Comparison of ENCODE assay signal across 13 cellular contexts in the genomic region with DNA sequence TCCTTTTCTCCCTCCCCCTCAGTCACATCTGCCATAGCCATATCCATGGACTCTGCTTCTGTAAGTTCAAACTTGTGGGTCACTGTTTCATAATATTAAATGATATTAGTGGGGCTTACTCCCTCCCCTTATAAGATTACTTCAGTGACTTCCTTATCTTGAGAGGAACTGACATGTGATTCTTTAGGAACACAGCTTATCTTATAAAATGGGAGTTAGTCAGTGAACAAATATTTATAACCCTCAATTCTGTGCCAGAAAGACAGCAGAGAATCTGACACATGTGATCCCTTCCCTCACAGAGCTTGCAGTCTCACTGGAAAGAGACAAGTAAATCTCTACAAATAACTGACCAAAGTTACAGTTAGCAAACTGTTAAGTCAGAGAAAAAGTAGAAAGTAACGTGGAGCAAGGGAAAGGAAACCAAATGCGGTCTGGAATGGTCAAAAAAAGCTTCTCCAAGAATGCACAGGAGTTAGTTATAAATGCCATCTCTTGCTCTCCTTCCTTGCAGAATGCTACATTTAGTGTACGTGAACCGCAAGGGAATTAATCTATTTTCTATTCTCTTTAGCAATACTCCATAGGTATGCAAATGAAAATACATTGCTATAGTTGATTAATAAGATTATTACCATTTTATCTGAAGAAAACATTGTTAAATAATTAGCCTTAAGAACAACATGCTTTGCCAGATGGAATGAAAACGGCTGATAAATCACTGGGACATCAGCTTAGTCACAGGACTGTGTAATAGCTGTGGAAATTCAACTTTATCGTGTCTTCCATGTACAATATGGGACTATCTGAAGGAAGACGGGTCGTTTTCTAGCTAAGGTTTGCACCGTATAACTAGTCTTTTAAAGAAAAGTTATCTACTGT. TPM values are rescaled to one million over a fixed set of nuclear protein-coding genes. Genes with fewer than 3 reads are reported as not detected.
DNase-seq lines count a peak whose midpoint lies in the region; ATAC-seq lines count a peak whose summit lies in the region.
"Had no signal": no experiment of that assay in that cellular context is flagged by ENCODE, and none has a peak within 500 bp of the region (broad histone marks: within the 10 kb centered on the region; RNA-seq: fewer than 3 reads in every experiment).

No MANE protein-coding gene starts in this region.

- no peak overlapping the region for H3K4me3 ChIP-seq in muscle layer of duodenum (ENCODE audit: low read depth in 1 of 2, low read length in 2 of 2)
- H3K4me3 ChIP-seq: GM12878 had no signal

- H3K27ac Mint-ChIP-seq in activated T-helper 17 cell treated with anti-CD3 and anti-CD28 coated beads, Interleukin-2, amount 50 U/mL, for 72 hours = no peak overlapping the region
- H3K27ac Mint-ChIP-seq in stimulated activated naive B cell treated with anti-CD40 and anti-IgM and Interleukin-4, amounts not matched to agents 10 μg/mL and 1 μg/mL and 100 μg/mL, for 72 hours = no peak overlapping the region
- H3K27ac Mint-ChIP-seq in T-helper 2 cell treated with Interferon-gamma antibody and Interleukin-4, amounts not matched to agents 5 μg/mL and 100 μg/mL, for 36 hours = no peak overlapping the region
- H3K27ac Mint-ChIP-seq: activated naive CD4-positive, alpha-beta T cell treated with anti-CD3 and anti-CD28 coated beads, Interleukin-2, amount 50 U/mL, for 24 hours had no signal

- no peaks in the 10 kb centered on the region for H3K36me3 Mint-ChIP-seq in activated T-helper 17 cell treated with anti-CD3 and anti-CD28 coated beads, Interleukin-2, amount 50 U/mL, for 72 hours (ENCODE audit: low read depth)
- H3K36me3 Mint-ChIP-seq in stimulated activated naive B cell treated with anti-CD40 and anti-IgM and Interleukin-4, amounts not matched to agents 10 μg/mL and 1 μg/mL and 100 μg/mL, for 72 hours = no peaks in the 10 kb centered on the region
- H3K36me3 Mint-ChIP-seq in T-helper 2 cell treated with Interferon-gamma antibody and Interleukin-4, amounts not matched to agents 5 μg/mL and 100 μg/mL, for 36 hours (ENCODE audit: low read depth) = no peaks in the 10 kb centered on the region
- H3K36me3 Mint-ChIP-seq: activated naive CD4-positive, alpha-beta T cell treated with anti-CD3 and anti-CD28 coated beads, Interleukin-2, amount 50 U/mL, for 24 hours had no signal

- H3K27ac ChIP-seq in epithelial cell of prostate (peak overlapping the region; percentile 43), muscle layer of duodenum (ENCODE audit: low read length) (peak overlapping the region; percentile 16)

- H3K9me3 Mint-ChIP-seq in activated T-helper 17 cell treated with anti-CD3 and anti-CD28 coated beads, Interleukin-2, amount 50 U/mL, for 72 hours = peaks cover 4% of the 10 kb centered on the region
- no peaks in the 10 kb centered on the region for H3K9me3 Mint-ChIP-seq in stimulated activated naive B cell treated with anti-CD40 and anti-IgM and Interleukin-4, amounts not matched to agents 10 μg/mL and 1 μg/mL and 100 μg/mL, for 72 hours
- H3K9me3 Mint-ChIP-seq in T-helper 2 cell treated with Interferon-gamma antibody and Interleukin-4, amounts not matched to agents 5 μg/mL and 100 μg/mL, for 36 hours = no peaks in the 10 kb centered on the region

- no peak overlapping the region for H3K4me3 Mint-ChIP-seq in activated T-helper 17 cell treated with anti-CD3 and anti-CD28 coated beads, Interleukin-2, amount 50 U/mL, for 72 hours
- no peak overlapping the region for H3K4me3 Mint-ChIP-seq in stimulated activated naive B cell treated with anti-CD40 and anti-IgM and Interleukin-4, amounts not matched to agents 10 μg/mL and 1 μg/mL and 100 μg/mL, for 72 hours
- no peak overlapping the region for H3K4me3 Mint-ChIP-seq in T-helper 2 cell treated with Interferon-gamma antibody and Interleukin-4, amounts not matched to agents 5 μg/mL and 100 μg/mL, for 36 hours
- H3K4me3 Mint-ChIP-seq: activated naive CD4-positive, alpha-beta T cell treated with anti-CD3 and anti-CD28 coated beads, Interleukin-2, amount 50 U/mL, for 24 hours had no signal

- H3K4me1 Mint-ChIP-seq in activated T-helper 17 cell treated with anti-CD3 and anti-CD28 coated beads, Interleukin-2, amount 50 U/mL, for 72 hours = peaks cover 10% of the 10 kb centered on the region
- H3K4me1 Mint-ChIP-seq in stimulated activated naive B cell treated with anti-CD40 and anti-IgM and Interleukin-4, amounts not matched to agents 10 μg/mL and 1 μg/mL and 100 μg/mL, for 72 hours = no peaks in the 10 kb centered on the region
- H3K4me1 Mint-ChIP-seq in T-helper 2 cell treated with Interferon-gamma antibody and Interleukin-4, amounts not matched to agents 5 μg/mL and 100 μg/mL, for 36 hours (ENCODE audit: low read depth) = no peaks in the 10 kb centered on the region
- H3K4me1 Mint-ChIP-seq: activated naive CD4-positive, alpha-beta T cell treated with anti-CD3 and anti-CD28 coated beads, Interleukin-2, amount 50 U/mL, for 24 hours had no signal

- peaks cover 31% of the 10 kb centered on the region for H3K27me3 Mint-ChIP-seq in activated T-helper 17 cell treated with anti-CD3 and anti-CD28 coated beads, Interleukin-2, amount 50 U/mL, for 72 hours
- peaks cover 28 to 30% of the 10 kb centered on the region in 2 donors for H3K27me3 Mint-ChIP-seq in stimulated activated naive B cell treated with anti-CD40 and anti-IgM and Interleukin-4, amounts not matched to agents 10 μg/mL and 1 μg/mL and 100 μg/mL, for 72 hours
- H3K27me3 Mint-ChIP-seq in T-helper 2 cell treated with Interferon-gamma antibody and Interleukin-4, amounts not matched to agents 5 μg/mL and 100 μg/mL, for 36 hours (ENCODE audit: low read depth) = peaks cover 19% of the 10 kb centered on the region

- H3K27me3 ChIP-seq in muscle layer of duodenum (ENCODE audit: low read depth, low read length) = no peaks in the 10 kb centered on the region
- H3K27me3 ChIP-seq: esophagus squamous epithelium had no signal

- no peak for ATAC-seq in activated T-helper 17 cell treated with anti-CD3 and anti-CD28 coated beads, Interleukin-2, amount 50 U/mL, for 72 hours (replicated peaks)
- ATAC-seq in stimulated activated naive B cell treated with anti-CD40 and anti-IgM and Interleukin-4, amounts not matched to agents 10 μg/mL and 1 μg/mL and 100 μg/mL, for 72 hours (replicated peaks) = no peak
- ATAC-seq: GM12878 had no signal

- H3K36me3 ChIP-seq in muscle layer of duodenum (ENCODE audit: control insufficient read depth in 1 of 2, insufficient read depth in 2 of 2, low read length in 2 of 2) = peaks cover 0 to 3% of the 10 kb centered on the region in 2 donors

- H3K4me1 ChIP-seq in muscle layer of duodenum (ENCODE audit: control insufficient read depth in 1 of 2, insufficient read depth in 2 of 2, low read length in 2 of 2) = peaks cover 0 to 15% of the 10 kb centered on the region in 2 donors

- peak; percentile 57 for DNase-seq in ACHN
- peak; percentile 58 for DNase-seq in LoVo (ENCODE audit: low spot score)
- no peak for DNase-seq in epithelial cell of prostate (ENCODE audit: low read depth, low spot score)
- no peak for DNase-seq in stimulated activated naive B cell treated with anti-CD40 and anti-IgM and Interleukin-4, amounts not matched to agents 10 μg/mL and 1 μg/mL and 100 μg/mL, for 72 hours
- no peak for DNase-seq in T-helper 2 cell treated with Interferon-gamma antibody and Interleukin-4, amounts not matched to agents 5 μg/mL and 100 μg/mL, for 36 hours (ENCODE audit: low spot score)
- no peak for DNase-seq in activated CD4-positive, alpha-beta T cell treated with anti-CD3 and anti-CD28 coated beads for 1 hour
- DNase-seq: AML-193; esophagus squamous epithelium; NK-92 treated with Interleukin-12 subunit alpha and Interleukin-12 subunit beta, amount 100 ng/mL, for 24 hours had no signal

- in situ Hi-C loops in ACHN (cut with HindIII; ENCODE audit: low pct_ligation_motif_present, low pct_unique_long_range_greater_than_20kb, low sequenced_read_pairs) = no loop called here

- H3K9me3 ChIP-seq in muscle layer of duodenum (ENCODE audit: control insufficient read depth in 1 of 2, low read length in 2 of 2) = no peaks in the 10 kb centered on the region
- H3K9me3 ChIP-seq: esophagus squamous epithelium had no signal

RNA-seq across cellular contexts. Expression of a gene that starts 29.0 kb away (rescaled TPM):
- 1 to 10 TPM in 1 of 2 donors, under 1 TPM in 1; 0.19 to 1.2 TPM for total RNA-seq in activated T-helper 17 cell treated with anti-CD3 and anti-CD28 coated beads, Interleukin-2, amount 50 U/mL, for 72 hours

Comparison
In these comparisons a context has a peak if more than half of its experiments do, and no peak if none do; other contexts are left out.
1. DNase-seq: peak in ACHN (single experiment) and LoVo (single experiment); none in epithelial cell of prostate (single experiment), stimulated activated naive B cell treated with anti-CD40 and anti-IgM and Interleukin-4, amounts not matched to agents 10 μg/mL and 1 μg/mL and 100 μg/mL, for 72 hours (single experiment), T-helper 2 cell treated with Interferon-gamma antibody and Interleukin-4, amounts not matched to agents 5 μg/mL and 100 μg/mL, for 36 hours (single experiment) and activated CD4-positive, alpha-beta T cell treated with anti-CD3 and anti-CD28 coated beads for 1 hour (single experiment).